7 cellular contexts compared by ENCODE assay signal in genomic region chr1:150567717-150568561, GRCh38. TPM values are rescaled to one million over a fixed set of nuclear protein-coding genes. Genes with fewer than 3 reads are reported as not detected.
A peak's percentile ranks its signal among the peaks of the same experiment; 100 is the strongest.
DNase-seq lines count a peak whose midpoint lies in the region; ATAC-seq and TF ChIP-seq lines count a peak whose summit lies in the region.

No MANE protein-coding gene starts in this region.

- peak; percentile 20 for ATAC-seq in HG02798 (IDR thresholded peaks at IDR 0.05; ENCODE audit: poor library complexity, unreplicated experiment)
- ATAC-seq in gastroesophageal sphincter = peak; percentile 89
- ATAC-seq in HG03025 (IDR thresholded peaks at IDR 0.05; ENCODE audit: low FRiP score, unreplicated experiment) = no peak

- H3K4me3 ChIP-seq in gastroesophageal sphincter = peak overlapping the region; percentile 50 to 65
- peak overlapping the region; percentile 22 for H3K4me3 ChIP-seq in neuron (ENCODE audit: low read length)

- H3K4me1 ChIP-seq in gastroesophageal sphincter (peaks cover 69 to 97% (median 87%) of the 10 kb centered on the region in 3 donors), neuron (ENCODE audit: insufficient read depth, low read length) (peaks cover 50% of the 10 kb centered on the region)

- peak; percentile 33 for TF ChIP-seq EP300 in gastroesophageal sphincter (IDR thresholded peaks at IDR 0.05)

- peak in 1 of 2 donors; percentile 10 for TF ChIP-seq POLR2A in gastroesophageal sphincter (IDR thresholded peaks at IDR 0.05)

- H3K9me3 ChIP-seq in gastroesophageal sphincter (no peaks in the 10 kb centered on the region), neuron (ENCODE audit: low read length) (no peaks in the 10 kb centered on the region)

- TF ChIP-seq CTCF in gastroesophageal sphincter (IDR thresholded peaks at IDR 0.05) = no peak

- DNase-seq in GM04504 (ENCODE audit: low read depth) (peak; percentile 97), NCI-H510A treated with DMSO at 0.1 percent for 48 hours (lab: John Stamatoyannopoulos, UW) (peak; percentile 73)
- DNase-seq in activated naive CD4-positive, alpha-beta T cell treated with anti-CD3 and anti-CD28 coated beads, Interleukin-2, amount 50 U/mL, for 16 hours = peak; percentile 55

- no peaks in the 10 kb centered on the region for H3K27me3 ChIP-seq in gastroesophageal sphincter
- H3K27me3 ChIP-seq in neuron (ENCODE audit: insufficient read depth, low read length) = no peaks in the 10 kb centered on the region

- WGBS in gastroesophageal sphincter (ENCODE audit: low coverage in 1 of 2), 2 donors = 5% methylated on average over 8 to 9 of the region's 10 CpGs

- H3K27ac ChIP-seq in gastroesophageal sphincter = peak overlapping the region; percentile 95 to 100 (median 98)

- no peak overlapping the region for H2AFZ ChIP-seq in neuron (ENCODE audit: low read depth, low read length)

- peaks cover 0 to 24% of the 10 kb centered on the region in 2 donors for H3K36me3 ChIP-seq in gastroesophageal sphincter
- peaks cover 9% of the 10 kb centered on the region for H3K36me3 ChIP-seq in neuron (ENCODE audit: insufficient read depth, low read length)

RNA-seq across cellular contexts. Expression of gene MCL1, which starts 11.5 kb away (rescaled TPM):
- 100 to 1,000 TPM; 212 to 353 (median 317) TPM for total RNA-seq in gastroesophageal sphincter

RNA-seq across cellular contexts. Expression of gene ADAMTSL4, which starts 18.7 kb away (rescaled TPM):
- total RNA-seq in gastroesophageal sphincter = 10 to 100 TPM; 27.1 to 66.5 (median 36.3) TPM

RNA-seq across cellular contexts. Expression of gene FALEC, which starts 52.4 kb away (rescaled TPM):
- total RNA-seq in gastroesophageal sphincter = not detected
